26 cellular contexts compared by ENCODE assay signal in the genomic region with DNA sequence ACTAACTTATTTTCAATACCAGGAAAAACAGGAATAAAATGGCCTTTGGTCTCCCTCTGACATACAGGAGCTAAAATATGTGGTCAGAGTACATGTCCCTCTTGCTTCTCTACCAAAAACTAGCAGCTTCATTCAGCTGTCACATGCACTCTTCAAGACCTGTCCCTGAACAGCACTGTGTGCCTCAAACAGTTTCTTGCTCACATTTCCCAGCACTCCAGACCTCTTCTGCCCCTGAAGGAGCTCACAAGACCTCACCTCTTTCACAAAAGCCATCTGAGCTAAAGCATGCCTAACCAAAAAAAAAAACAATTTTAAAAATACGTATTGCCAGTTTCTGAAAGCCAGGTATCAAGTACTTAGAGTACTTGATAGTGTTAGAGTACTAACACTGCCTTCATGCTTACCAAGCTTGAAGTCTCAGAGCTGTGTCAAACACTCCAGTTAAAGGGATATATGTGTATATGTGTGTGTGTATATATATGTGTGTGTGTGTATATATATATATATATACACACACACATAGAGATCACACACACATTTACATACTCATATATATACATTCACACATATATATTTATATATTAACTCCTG.
"Had no signal": no experiment of that assay in that cellular context is flagged by ENCODE, and none has a peak within 500 bp of the region (broad histone marks: within the 10 kb centered on the region; RNA-seq: fewer than 3 reads in every experiment).

No MANE protein-coding gene starts in this region.

- H3K4me3 ChIP-seq: ascending aorta, breast epithelium, cardiac muscle cell, colonic mucosa had no signal

- H3K27ac Mint-ChIP-seq: activated CD4-positive, alpha-beta memory T cell treated with anti-CD3 and anti-CD28 coated beads, Interleukin-2, amount 10 ng/mL, durations not matched to agents 7 days and 5 days; activated CD4-positive, alpha-beta T cell treated with anti-CD3 and anti-CD28 coated beads, Interleukin-2, amount 10 ng/mL, durations not matched to agents 7 days and 5 days; activated naive CD4-positive, alpha-beta T cell treated with anti-CD3 and anti-CD28 coated beads, Interleukin-2, amount 10 ng/mL, durations not matched to agents 7 days and 5 days; activated naive CD4-positive, alpha-beta T cell treated with anti-CD3 and anti-CD28 coated beads, Interleukin-2, amount 50 U/mL, for 72 hours; activated naive CD8-positive, alpha-beta T cell treated with anti-CD3 and anti-CD28 coated beads, Interleukin-2, amount 10 ng/mL, durations not matched to agents 7 days and 5 days; activated T-cell treated with anti-CD3 and anti-CD28 coated beads, Interleukin-2, amount 50 U/mL, for 24 hours; activated T-cell treated with anti-CD3 and anti-CD28 coated beads, Interleukin-2, amount 50 U/mL, for 72 hours had no signal

- DNase-seq: activated CD4-positive, alpha-beta memory T cell treated with anti-CD3 and anti-CD28 coated beads, Interleukin-2, amount 10 ng/mL, durations not matched to agents 7 days and 5 days; activated CD4-positive, alpha-beta T cell treated with anti-CD3 and anti-CD28 coated beads for 1 hour; activated CD4-positive, alpha-beta T cell treated with anti-CD3 and anti-CD28 coated beads for 4 hours; activated CD4-positive, alpha-beta T cell treated with anti-CD3 and anti-CD28 coated beads, Interleukin-2, amount 10 ng/mL, durations not matched to agents 7 days and 5 days; activated CD4-positive, alpha-beta T cell treated with anti-CD3 and anti-CD28 coated beads, Interleukin-2, amount 50 U/mL, for 4 hours; activated CD4-positive, CD25-positive, alpha-beta regulatory T cell; activated CD8-positive, alpha-beta memory T cell treated with anti-CD3 and anti-CD28 coated beads, Interleukin-2, amount 50 U/mL, for 48 hours; activated gamma-delta T cell; activated naive CD4-positive, alpha-beta T cell; activated naive CD4-positive, alpha-beta T cell treated with anti-CD3 and anti-CD28 coated beads, Interleukin-2, amount 10 ng/mL, durations not matched to agents 7 days and 5 days; activated naive CD8-positive, alpha-beta T cell treated with anti-CD3 and anti-CD28 coated beads, Interleukin-2, amount 10 ng/mL, durations not matched to agents 7 days and 5 days; activated T-cell treated with anti-CD3 and anti-CD28 coated beads for 4 hours; activated T-cell treated with anti-CD3 and anti-CD28 coated beads, Interleukin-2, amount 50 U/mL, for 24 hours; activated T-cell treated with anti-CD3 and anti-CD28 coated beads, Interleukin-2, amount 50 U/mL, for 72 hours; central memory CD4-positive, alpha-beta T cell; cerebellar nuclear complex; colonic mucosa; effector CD8-positive, alpha-beta T cell; foreskin fibroblast; T-helper 2 cell had no signal

- H3K36me3 Mint-ChIP-seq: activated naive CD4-positive, alpha-beta T cell treated with anti-CD3 and anti-CD28 coated beads, Interleukin-2, amount 10 ng/mL, durations not matched to agents 7 days and 5 days; activated naive CD4-positive, alpha-beta T cell treated with anti-CD3 and anti-CD28 coated beads, Interleukin-2, amount 50 U/mL, for 72 hours; activated naive CD8-positive, alpha-beta T cell treated with anti-CD3 and anti-CD28 coated beads, Interleukin-2, amount 10 ng/mL, durations not matched to agents 7 days and 5 days; brain had no signal

- H3K27ac ChIP-seq: ascending aorta, breast epithelium, cardiac muscle cell, colonic mucosa had no signal

- H3K9me3 ChIP-seq: ascending aorta, breast epithelium, colonic mucosa had no signal

- ATAC-seq: activated naive CD4-positive, alpha-beta T cell treated with anti-CD3 and anti-CD28 coated beads, Interleukin-2, amount 50 U/mL, for 72 hours; activated T-cell treated with anti-CD3 and anti-CD28 coated beads, Interleukin-2, amount 50 U/mL, for 72 hours; esophagus mucosa had no signal

- H3K4me1 Mint-ChIP-seq: activated CD4-positive, alpha-beta memory T cell treated with anti-CD3 and anti-CD28 coated beads, Interleukin-2, amount 10 ng/mL, durations not matched to agents 7 days and 5 days; activated CD4-positive, alpha-beta T cell treated with anti-CD3 and anti-CD28 coated beads, Interleukin-2, amount 10 ng/mL, durations not matched to agents 7 days and 5 days; activated naive CD4-positive, alpha-beta T cell treated with anti-CD3 and anti-CD28 coated beads, Interleukin-2, amount 10 ng/mL, durations not matched to agents 7 days and 5 days; activated naive CD8-positive, alpha-beta T cell treated with anti-CD3 and anti-CD28 coated beads, Interleukin-2, amount 10 ng/mL, durations not matched to agents 7 days and 5 days; brain had no signal

- H3K4me3 Mint-ChIP-seq: activated CD4-positive, alpha-beta memory T cell treated with anti-CD3 and anti-CD28 coated beads, Interleukin-2, amount 10 ng/mL, durations not matched to agents 7 days and 5 days; activated CD4-positive, alpha-beta T cell treated with anti-CD3 and anti-CD28 coated beads, Interleukin-2, amount 10 ng/mL, durations not matched to agents 7 days and 5 days; activated naive CD4-positive, alpha-beta T cell treated with anti-CD3 and anti-CD28 coated beads, Interleukin-2, amount 10 ng/mL, durations not matched to agents 7 days and 5 days; activated naive CD8-positive, alpha-beta T cell treated with anti-CD3 and anti-CD28 coated beads, Interleukin-2, amount 10 ng/mL, durations not matched to agents 7 days and 5 days; activated T-cell treated with anti-CD3 and anti-CD28 coated beads, Interleukin-2, amount 50 U/mL, for 24 hours; activated T-cell treated with anti-CD3 and anti-CD28 coated beads, Interleukin-2, amount 50 U/mL, for 72 hours; brain had no signal

- H3K27me3 Mint-ChIP-seq: activated CD4-positive, alpha-beta memory T cell treated with anti-CD3 and anti-CD28 coated beads, Interleukin-2, amount 10 ng/mL, durations not matched to agents 7 days and 5 days; activated CD4-positive, alpha-beta T cell treated with anti-CD3 and anti-CD28 coated beads, Interleukin-2, amount 10 ng/mL, durations not matched to agents 7 days and 5 days; activated naive CD4-positive, alpha-beta T cell treated with anti-CD3 and anti-CD28 coated beads, Interleukin-2, amount 10 ng/mL, durations not matched to agents 7 days and 5 days; activated naive CD8-positive, alpha-beta T cell treated with anti-CD3 and anti-CD28 coated beads, Interleukin-2, amount 10 ng/mL, durations not matched to agents 7 days and 5 days; activated T-cell treated with anti-CD3 and anti-CD28 coated beads, Interleukin-2, amount 50 U/mL, for 24 hours had no signal

- H3K27me3 ChIP-seq: ascending aorta, breast epithelium, cardiac muscle cell, colonic mucosa had no signal

- H3K9me3 Mint-ChIP-seq: activated CD4-positive, alpha-beta memory T cell treated with anti-CD3 and anti-CD28 coated beads, Interleukin-2, amount 10 ng/mL, durations not matched to agents 7 days and 5 days; activated CD4-positive, alpha-beta T cell treated with anti-CD3 and anti-CD28 coated beads, Interleukin-2, amount 10 ng/mL, durations not matched to agents 7 days and 5 days; activated naive CD4-positive, alpha-beta T cell treated with anti-CD3 and anti-CD28 coated beads, Interleukin-2, amount 10 ng/mL, durations not matched to agents 7 days and 5 days; activated naive CD4-positive, alpha-beta T cell treated with anti-CD3 and anti-CD28 coated beads, Interleukin-2, amount 50 U/mL, for 72 hours; activated naive CD8-positive, alpha-beta T cell treated with anti-CD3 and anti-CD28 coated beads, Interleukin-2, amount 10 ng/mL, durations not matched to agents 7 days and 5 days; activated T-cell treated with anti-CD3 and anti-CD28 coated beads, Interleukin-2, amount 50 U/mL, for 24 hours; activated T-cell treated with anti-CD3 and anti-CD28 coated beads, Interleukin-2, amount 50 U/mL, for 72 hours; brain had no signal

- H3K36me3 ChIP-seq: ascending aorta, breast epithelium, cardiac muscle cell, colonic mucosa had no signal

- H3K4me1 ChIP-seq: ascending aorta, breast epithelium, colonic mucosa had no signal
